In the genomic region with DNA sequence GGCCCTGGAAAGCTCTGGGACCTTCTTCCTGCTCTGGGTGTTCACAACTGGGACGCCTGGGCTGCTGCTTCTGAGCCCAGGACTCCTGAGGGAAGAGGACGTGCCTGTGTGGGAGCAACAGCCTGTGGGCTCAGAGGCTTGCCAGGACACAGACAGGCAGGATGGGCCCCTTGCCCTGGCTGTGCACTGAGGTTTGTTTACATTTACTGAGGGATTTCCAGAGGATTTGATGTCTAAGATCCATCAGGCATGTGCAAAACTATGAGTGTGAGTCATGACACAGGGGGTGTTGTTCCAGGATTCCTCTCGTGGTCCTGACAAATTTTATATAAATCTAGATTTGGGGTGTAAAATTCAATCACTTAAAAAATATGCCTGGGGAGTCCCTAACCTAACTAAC, we compare ENCODE assay signal across 2 cellular contexts.
TF ChIP-seq lines count a peak whose summit lies in the region.

No MANE protein-coding gene starts in this region.

TF ChIP-seq in IMR-90, 13 proteins besides CTCF, POLR2A, EP300 and RAD21:
- no peak for TF ChIP-seq CHD1 (IDR thresholded peaks at IDR 0.05; ENCODE audit: low read depth, low read length)
- no peak for TF ChIP-seq NFE2L2 (IDR thresholded peaks at IDR 0.05; ENCODE audit: low read depth, low read length)
- TF ChIP-seq MAFK (IDR thresholded peaks at IDR 0.05; ENCODE audit: low read depth, low read length): no peak
- TF ChIP-seq RFX5 (IDR thresholded peaks at IDR 0.05; ENCODE audit: low read depth, low read length): no peak
- no peak for TF ChIP-seq CEBPB (IDR thresholded peaks at IDR 0.05; ENCODE audit: low read depth, low read length)
- TF ChIP-seq SMC3 (IDR thresholded peaks at IDR 0.05; ENCODE audit: low read depth, low read length): no peak
- no peak for TF ChIP-seq USF2 (IDR thresholded peaks at IDR 0.05; ENCODE audit: low read depth, low read length)
- TF ChIP-seq, protein P1, sequence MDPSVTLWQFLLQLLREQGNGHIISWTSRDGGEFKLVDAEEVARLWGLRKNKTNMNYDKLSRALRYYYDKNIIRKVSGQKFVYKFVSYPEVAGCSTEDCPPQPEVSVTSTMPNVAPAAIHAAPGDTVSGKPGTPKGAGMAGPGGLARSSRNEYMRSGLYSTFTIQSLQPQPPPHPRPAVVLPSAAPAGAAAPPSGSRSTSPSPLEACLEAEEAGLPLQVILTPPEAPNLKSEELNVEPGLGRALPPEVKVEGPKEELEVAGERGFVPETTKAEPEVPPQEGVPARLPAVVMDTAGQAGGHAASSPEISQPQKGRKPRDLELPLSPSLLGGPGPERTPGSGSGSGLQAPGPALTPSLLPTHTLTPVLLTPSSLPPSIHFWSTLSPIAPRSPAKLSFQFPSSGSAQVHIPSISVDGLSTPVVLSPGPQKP (IDR thresholded peaks at IDR 0.05; ENCODE audit: borderline replicate concordance, low read depth, low read length): no peak
- TF ChIP-seq MXI1 (IDR thresholded peaks at IDR 0.05; ENCODE audit: borderline replicate concordance, low read depth, low read length): no peak
- no peak for TF ChIP-seq MAZ (IDR thresholded peaks at IDR 0.05; ENCODE audit: borderline replicate concordance, low read depth, low read length)
- peak; percentile 70 for TF ChIP-seq BHLHE40 (IDR thresholded peaks at IDR 0.05; ENCODE audit: low read depth, low read length)
- peak; percentile 46; the same call in 1 of the 2 replicates for TF ChIP-seq FOS (IDR thresholded peaks at IDR 0.05; ENCODE audit: low read depth, low read length)
- peak; percentile 19 for TF ChIP-seq RCOR1 (IDR thresholded peaks at IDR 0.05; ENCODE audit: insufficient replicate concordance, low read length)

TF ChIP-seq in GM12878, 131 proteins besides CTCF, POLR2A, EP300 and RAD21:
- TF ChIP-seq NFIC (IDR thresholded peaks at IDR 0.05; ENCODE audit: low read depth, low read length): no peak
- TF ChIP-seq FOS (IDR thresholded peaks at IDR 0.05; ENCODE audit: borderline replicate concordance, extremely low read depth, insufficient read length): no peak
- no peak for TF ChIP-seq POLR2AphosphoS5 (IDR thresholded peaks at IDR 0.05; ENCODE audit: low read length)
- no peak for TF ChIP-seq WRNIP1 (IDR thresholded peaks at IDR 0.05; ENCODE audit: borderline replicate concordance, low read depth, low read length)
